Comparison of ENCODE assay signal across 17 cellular contexts in genomic region chr1:1554550-1554925, GRCh38. TPM values are rescaled to one million over a fixed set of nuclear protein-coding genes. Genes with fewer than 3 reads are reported as not detected.
DNase-seq lines count a peak whose midpoint lies in the region; ATAC-seq and TF ChIP-seq lines count a peak whose summit lies in the region.
"Had no signal": no experiment of that assay in that cellular context is flagged by ENCODE, and none has a peak within 500 bp of the region (broad histone marks: within the 10 kb centered on the region; RNA-seq: fewer than 3 reads in every experiment).

No MANE protein-coding gene starts in this region.

- no peak for TF ChIP-seq EP300 in sigmoid colon (IDR thresholded peaks at IDR 0.05)

- CTCF ChIA-PET in naive thymus-derived CD4-positive, alpha-beta T cell (lab: Charles Lee) = interaction anchor here (0.6 kb wide), 1 partner anchor 117 kb away, joined by 4 read pairs; no protein-coding TSS in a partner anchor

- no peaks in the 10 kb centered on the region for H3K9me3 Mint-ChIP-seq in naive thymus-derived CD4-positive, alpha-beta T cell
- H3K9me3 Mint-ChIP-seq: dendritic cell treated with granulocyte-macrophage colony-stimulating factor and Interleukin-4, amounts not matched to agents 40 ng/mL and 50 ng/mL, for 4 days had no signal

- peaks cover 0 to 8% (median 0%) of the 10 kb centered on the region in 7 donors for H3K4me1 Mint-ChIP-seq in naive thymus-derived CD4-positive, alpha-beta T cell

- in situ Hi-C loops in GM23248 (cut with MboI) = no loop called here

- no peaks in the 10 kb centered on the region for H3K27me3 ChIP-seq in GM23248 (replicated peaks; ENCODE audit: insufficient read depth)
- no peaks in the 10 kb centered on the region for H3K27me3 ChIP-seq in psoas muscle (ENCODE audit: insufficient read depth in 3 of 3, low read length in 2 of 3)
- H3K27me3 ChIP-seq in naive thymus-derived CD4-positive, alpha-beta T cell (ENCODE audit: control insufficient read depth in 2 of 2, insufficient read depth in 2 of 2, low read length in 2 of 2) = no peaks in the 10 kb centered on the region
- no peaks in the 10 kb centered on the region for H3K27me3 ChIP-seq in sigmoid colon
- H3K27me3 ChIP-seq: tibial artery had no signal

- H3K27ac ChIP-seq in GM23248 (no peak overlapping the region), psoas muscle (peak overlapping the region; percentile 79), sigmoid colon (peak overlapping the region in 1 of 4 donors; percentile 27)
- H3K27ac ChIP-seq in naive thymus-derived CD4-positive, alpha-beta T cell (ENCODE audit: low read depth, low read length) = no peak overlapping the region
- H3K27ac ChIP-seq: KMS-11, tibial artery had no signal

- no peaks in the 10 kb centered on the region for H3K9me2 ChIP-seq in GM23248 (ENCODE audit: insufficient read depth)

- DNase-seq in GM23248 (peak; percentile 37), SW480 (ENCODE audit: low spot score) (peak; percentile 85), psoas muscle (peak in 1 of 2 donors; percentile 68), sigmoid colon (no peak)
- no peak for DNase-seq in activated CD4-positive, CD25-positive, alpha-beta regulatory T cell treated with anti-CD3 and anti-CD28 coated beads, Interleukin-2, amount 50 U/mL, for 72 hours
- no peak for DNase-seq in naive thymus-derived CD4-positive, alpha-beta T cell
- DNase-seq: activated CD4-positive, alpha-beta T cell treated with anti-CD3 and anti-CD28 coated beads, Interleukin-2, amount 50 U/mL, for 1 hour; left cardiac atrium; NCI-H1105; NCI-H510A; stimulated activated naive CD8-positive, alpha-beta T cell treated with anti-CD3 and anti-CD28 coated beads, Interleukin-15, Interleukin-2, amounts not matched to agents 100 U/mL and 50 U/mL, for 24 hours; tibial artery had no signal

- no peaks in the 10 kb centered on the region for H3K9me3 ChIP-seq in GM23248 (ENCODE audit: low read depth)
- no peaks in the 10 kb centered on the region for H3K9me3 ChIP-seq in psoas muscle
- H3K9me3 ChIP-seq in naive thymus-derived CD4-positive, alpha-beta T cell (ENCODE audit: control insufficient read depth in 2 of 3, low read length in 3 of 3) = no peaks in the 10 kb centered on the region
- H3K9me3 ChIP-seq in sigmoid colon = no peaks in the 10 kb centered on the region
- H3K9me3 ChIP-seq: tibial artery had no signal

- H3K4me1 ChIP-seq in GM23248 (ENCODE audit: insufficient read depth) = peaks cover 8% of the 10 kb centered on the region
- H3K4me1 ChIP-seq in psoas muscle = peaks cover 30% of the 10 kb centered on the region
- no peaks in the 10 kb centered on the region for H3K4me1 ChIP-seq in naive thymus-derived CD4-positive, alpha-beta T cell (ENCODE audit: control insufficient read depth in 2 of 2, insufficient read depth in 2 of 2, low read length in 2 of 2)
- peaks cover 0 to 16% (median 3%) of the 10 kb centered on the region in 4 donors for H3K4me1 ChIP-seq in sigmoid colon

- intact Hi-C loops in psoas muscle (cut with DNase I) (no loop called here), sigmoid colon (cut with DNase I) (no loop called here)
- intact Hi-C loops in naive thymus-derived CD4-positive, alpha-beta T cell (cut with micrococcal nuclease) = no loop called here

- no peaks in the 10 kb centered on the region for H3K27me3 Mint-ChIP-seq in naive thymus-derived CD4-positive, alpha-beta T cell
- H3K27me3 Mint-ChIP-seq: activated naive CD8-positive, alpha-beta T cell; dendritic cell treated with granulocyte-macrophage colony-stimulating factor and Interleukin-4, amounts not matched to agents 40 ng/mL and 50 ng/mL, for 4 days had no signal

- H3K4me3 Mint-ChIP-seq in naive thymus-derived CD4-positive, alpha-beta T cell = no peak overlapping the region
- H3K4me3 Mint-ChIP-seq: activated naive CD8-positive, alpha-beta T cell; dendritic cell treated with granulocyte-macrophage colony-stimulating factor and Interleukin-4, amounts not matched to agents 40 ng/mL and 50 ng/mL, for 4 days had no signal

- H3K36me3 Mint-ChIP-seq in naive thymus-derived CD4-positive, alpha-beta T cell = no peaks in the 10 kb centered on the region
- H3K36me3 Mint-ChIP-seq: activated naive CD8-positive, alpha-beta T cell had no signal

- POLR2A ChIA-PET in naive thymus-derived CD4-positive, alpha-beta T cell (lab: Charles Lee) = no interaction called here

- no peak overlapping the region for H3K4me2 ChIP-seq in GM23248 (ENCODE audit: unreplicated experiment)
- H3K4me2 ChIP-seq: KMS-11 had no signal

- TF ChIP-seq CTCF in psoas muscle (IDR thresholded peaks at IDR 0.05) (no peak), sigmoid colon (IDR thresholded peaks at IDR 0.05) (no peak)

- no peaks in the 10 kb centered on the region for H3F3A ChIP-seq in GM23248 (ENCODE audit: insufficient read depth)

- peak; percentile 2 for ATAC-seq in esophagus mucosa
- peak; percentile 55 to 66 (median 58) for ATAC-seq in psoas muscle
- ATAC-seq in HG03565 (IDR thresholded peaks at IDR 0.05; ENCODE audit: unreplicated experiment) = no peak
- no peak for ATAC-seq in naive thymus-derived CD4-positive, alpha-beta T cell
- ATAC-seq: stimulated activated naive CD8-positive, alpha-beta T cell treated with anti-CD3 and anti-CD28 coated beads, Interleukin-15, Interleukin-2, amounts not matched to agents 100 U/mL and 50 U/mL, for 24 hours had no signal

- WGBS in GM23248 (ENCODE audit: low coverage in 1 of 2, low lambda C conversion rate in 2 of 2, missing lambda C conversion rate in 2 of 2), 2 experiments = 70 to 77% methylated on average over 13 of the region's 13 CpGs
- 44 to 73% (median 45%) methylated on average over 10 to 13 of the region's 13 CpGs for WGBS in psoas muscle, 3 donors
- 82 to 88% methylated on average over 13 of the region's 13 CpGs for WGBS in sigmoid colon, 2 donors

- peaks cover 90% of the 10 kb centered on the region for H3K79me2 ChIP-seq in GM23248 (ENCODE audit: insufficient read depth)

- H3K36me3 ChIP-seq in GM23248 (ENCODE audit: low read depth) = no peaks in the 10 kb centered on the region
- no peaks in the 10 kb centered on the region for H3K36me3 ChIP-seq in psoas muscle (ENCODE audit: insufficient read depth in 1 of 2, low read depth in 1 of 2)
- peaks cover 0 to 6% (median 0%) of the 10 kb centered on the region in 3 experiments for H3K36me3 ChIP-seq in naive thymus-derived CD4-positive, alpha-beta T cell (ENCODE audit: control insufficient read depth in 2 of 3, insufficient read depth in 3 of 3, low read length in 3 of 3)
- no peaks in the 10 kb centered on the region for H3K36me3 ChIP-seq in sigmoid colon

- no peak overlapping the region for H3K9ac ChIP-seq in GM23248
- H3K9ac ChIP-seq: KMS-11 had no signal

- H4K20me1 ChIP-seq in GM23248 (ENCODE audit: insufficient read depth) = no peaks in the 10 kb centered on the region

- no peak overlapping the region for H3K27ac Mint-ChIP-seq in naive thymus-derived CD4-positive, alpha-beta T cell
- H3K27ac Mint-ChIP-seq: activated naive CD8-positive, alpha-beta T cell; dendritic cell treated with granulocyte-macrophage colony-stimulating factor and Interleukin-4, amounts not matched to agents 40 ng/mL and 50 ng/mL, for 4 days had no signal

- no peak for TF ChIP-seq POLR2A in sigmoid colon (IDR thresholded peaks at IDR 0.05)

- no peak overlapping the region for H2AFZ ChIP-seq in GM23248

- H3K4me3 ChIP-seq in GM23248 (no peak overlapping the region), psoas muscle (no peak overlapping the region), sigmoid colon (no peak overlapping the region)
- H3K4me3 ChIP-seq in naive thymus-derived CD4-positive, alpha-beta T cell (ENCODE audit: low read length) = no peak overlapping the region
- H3K4me3 ChIP-seq: tibial artery had no signal

RNA-seq across cellular contexts. Expression of gene TMEM240, which starts 14.1 kb away (rescaled TPM):
- total RNA-seq in GM23248 (2014; rRNA removed; shearing (Covaris generic)) = 1.1 and 3.3 TPM in 2 replicates
- polyA plus RNA-seq in GM23248 (2016; fragmentation: Nextera tagmentation; extraction: Ambion mirVana) (0.44 and 0.76 TPM in 2 replicates), psoas muscle (1 to 10 TPM in 1 of 3 donors, under 1 TPM in 2; 0.55 to 1.8 (median 0.98) TPM), sigmoid colon (1 to 10 TPM in 2 of 3 donors, not detected in 1; 3.7 to 4.8 TPM)
- total RNA-seq in esophagus mucosa (not detected), psoas muscle (1 to 10 TPM in 3 of 4 donors, under 1 TPM in 1; 0.88 to 1.4 (median 1.2) TPM), sigmoid colon (10 to 100 TPM; 15.3 to 35.2 (median 17.6) TPM)
- 1 to 10 TPM in 3 of 5 experiments, under 1 TPM in 1, not detected in 1; 0.66 to 2.8 (median 1.7) TPM for total RNA-seq in naive thymus-derived CD4-positive, alpha-beta T cell
- polyA plus RNA-seq in naive thymus-derived CD4-positive, alpha-beta T cell = under 1 TPM in 1 of 2 donors, not detected in 1; 0.84 TPM

RNA-seq across cellular contexts. Expression of gene SSU72, which starts 20.1 kb away (rescaled TPM):
- total RNA-seq in GM23248 (2014; rRNA removed; shearing (Covaris generic)) = 60.8 and 69.2 TPM in 2 replicates
- 195 and 204 TPM in 2 replicates for polyA plus RNA-seq in GM23248 (2016; fragmentation: Nextera tagmentation; extraction: Ambion mirVana)
- 106 TPM for total RNA-seq in esophagus mucosa
- total RNA-seq in psoas muscle = 100 to 1,000 TPM; 130 to 185 (median 167) TPM
- polyA plus RNA-seq in psoas muscle = 100 to 1,000 TPM; 137 to 207 (median 192) TPM
- total RNA-seq in naive thymus-derived CD4-positive, alpha-beta T cell = 100 to 1,000 TPM; 121 to 148 (median 137) TPM
- polyA plus RNA-seq in naive thymus-derived CD4-positive, alpha-beta T cell = 100 to 1,000 TPM; 211 to 267 TPM
- 100 to 1,000 TPM in 3 of 4 donors, 10 to 100 TPM in 1; 98.9 to 119 (median 109) TPM for total RNA-seq in sigmoid colon
- polyA plus RNA-seq in sigmoid colon = 100 to 1,000 TPM; 129 to 165 (median 150) TPM

RNA-seq across cellular contexts. Expression of gene ATAD3A, which starts 42.6 kb away (rescaled TPM):
- 45.8 and 54.5 TPM in 2 replicates for total RNA-seq in GM23248 (2014; rRNA removed; shearing (Covaris generic))
- polyA plus RNA-seq in GM23248 (2016; fragmentation: Nextera tagmentation; extraction: Ambion mirVana) (42.8 and 44.9 TPM in 2 replicates), psoas muscle (10 to 100 TPM; 35.6 to 48.6 (median 41.4) TPM), sigmoid colon (10 to 100 TPM; 12.6 to 40.4 (median 13.6) TPM)
- total RNA-seq in esophagus mucosa (23.2 TPM), psoas muscle (10 to 100 TPM; 20.6 to 33.5 (median 24.1) TPM), sigmoid colon (10 to 100 TPM in 3 of 4 donors, 1 to 10 TPM in 1; 8.6 to 14.7 (median 12.1) TPM)
- 10 to 100 TPM; 21.0 to 41.3 (median 22.9) TPM for total RNA-seq in naive thymus-derived CD4-positive, alpha-beta T cell
- polyA plus RNA-seq in naive thymus-derived CD4-positive, alpha-beta T cell = 10 to 100 TPM in 1 of 2 donors, 1 to 10 TPM in 1; 5.4 to 11.6 TPM

RNA-seq across cellular contexts. Expression of gene FNDC10, which starts 45.4 kb away (rescaled TPM):
- total RNA-seq in GM23248 (2014; rRNA removed; shearing (Covaris generic)) = 7.7 and 9.8 TPM in 2 replicates
- polyA plus RNA-seq in GM23248 (2016; fragmentation: Nextera tagmentation; extraction: Ambion mirVana) (3.1 and 3.9 TPM in 2 replicates), psoas muscle (under 1 TPM; 0.15 to 0.96 (median 0.34) TPM), sigmoid colon (1 to 10 TPM; 1.2 to 3.5 (median 2.8) TPM)
- total RNA-seq in esophagus mucosa (5.7 TPM), psoas muscle (under 1 TPM in 3 of 4 donors, not detected in 1; 0.44 to 0.89 (median 0.82) TPM), sigmoid colon (1 to 10 TPM in 3 of 4 donors, under 1 TPM in 1; 0.82 to 2.8 (median 1.6) TPM)
- total RNA-seq in naive thymus-derived CD4-positive, alpha-beta T cell = 10 to 100 TPM in 1 of 5 experiments, 1 to 10 TPM in 4; 3.2 to 10.7 (median 4.0) TPM
- polyA plus RNA-seq in naive thymus-derived CD4-positive, alpha-beta T cell = 1 to 10 TPM; 1.3 to 1.6 TPM

Comparison
In these comparisons a context has a peak if more than half of its experiments do, and no peak if none do; other contexts are left out.
1. DNase-seq: peak in GM23248 (single experiment) and SW480 (single experiment); none in activated CD4-positive, CD25-positive, alpha-beta regulatory T cell treated with anti-CD3 and anti-CD28 coated beads, Interleukin-2, amount 50 U/mL, for 72 hours (single experiment), naive thymus-derived CD4-positive, alpha-beta T cell (0 of 9) and sigmoid colon (single experiment).
2. ATAC-seq: peak in esophagus mucosa (single experiment) and psoas muscle (4 of 4); none in HG03565 (single experiment) and naive thymus-derived CD4-positive, alpha-beta T cell (single experiment).